27 cellular contexts compared by ENCODE assay signal in the genomic region with DNA sequence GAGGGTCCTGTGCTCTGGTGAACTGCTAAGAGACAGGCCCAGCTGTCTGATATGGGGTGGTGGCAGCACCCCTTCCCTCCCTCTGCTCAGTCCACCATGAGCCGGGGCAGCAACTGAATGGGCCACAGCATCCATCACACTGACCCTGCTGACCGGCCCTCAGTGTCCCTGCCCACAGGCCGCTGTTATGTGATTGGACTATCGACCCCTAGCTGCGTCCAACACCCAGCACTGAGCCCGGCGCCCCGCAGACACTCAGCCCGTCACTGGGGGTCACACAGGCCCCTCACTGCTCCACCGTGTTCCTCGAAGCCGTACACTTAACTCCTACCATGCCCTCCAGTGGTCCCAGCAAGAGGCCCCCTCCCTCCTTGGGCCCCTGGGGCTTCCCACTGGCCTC.
"Had no signal": no experiment of that assay in that cellular context is flagged by ENCODE, and none has a peak within 500 bp of the region (broad histone marks: within the 10 kb centered on the region; RNA-seq: fewer than 3 reads in every experiment).

No MANE protein-coding gene starts in this region.

- DNase-seq: activated CD4-positive, alpha-beta memory T cell treated with anti-CD3 and anti-CD28 coated beads, Interleukin-2, amount 10 ng/mL, durations not matched to agents 7 days and 5 days; activated CD4-positive, alpha-beta T cell treated with anti-CD3 and anti-CD28 coated beads for 1 hour; activated CD4-positive, CD25-positive, alpha-beta regulatory T cell; activated CD8-positive, alpha-beta memory T cell treated with anti-CD3 and anti-CD28 coated beads for 24 hours; activated CD8-positive, alpha-beta memory T cell treated with anti-CD3 and anti-CD28 coated beads, Interleukin-2, amount 10 ng/mL, durations not matched to agents 7 days and 5 days; activated CD8-positive, alpha-beta memory T cell treated with anti-CD3 and anti-CD28 coated beads, Interleukin-2, amount 50 U/mL, for 48 hours; activated effector memory CD4-positive, alpha-beta T cell treated with Interleukin-2 at 50 U/mL for 16 hours; activated naive CD4-positive, alpha-beta T cell treated with anti-CD3 and anti-CD28 coated beads, Interleukin-2, amount 10 ng/mL, durations not matched to agents 7 days and 5 days; activated naive CD8-positive, alpha-beta T cell treated with anti-CD3 and anti-CD28 coated beads, Interleukin-2, amount 50 U/mL, for 24 hours; activated T-cell treated with anti-CD3 and anti-CD28 coated beads, Interleukin-2, amount 50 U/mL, for 48 hours; anterior cingulate cortex; caudate nucleus; MM.1S; NCI-H1092; NCI-H1436 treated with DMSO at 0.1 percent for 48 hours; NCI-H1694 treated with DMSO at 0.1 percent for 48 hours; NCI-H2029; NCI-H510A; NCI-H748 treated with DMSO at 0.1 percent for 48 hours; OCI-M1; Right ventricle myocardium superior; T-helper 17 cell; T1000; WERI-Rb-1 had no signal

- H3K4me2 ChIP-seq: KMS-11 had no signal

- H3K9ac ChIP-seq: KMS-11 had no signal

- H3K27ac ChIP-seq: KMS-11, WERI-Rb-1 had no signal

- H3K27ac Mint-ChIP-seq: activated naive CD8-positive, alpha-beta T cell; activated naive CD8-positive, alpha-beta T cell treated with anti-CD3 and anti-CD28 coated beads, Interleukin-2, amount 50 U/mL, for 24 hours; brain; T-helper 17 cell had no signal

- H3K4me3 Mint-ChIP-seq: activated CD8-positive, alpha-beta memory T cell treated with anti-CD3 and anti-CD28 coated beads, Interleukin-2, amount 10 ng/mL, durations not matched to agents 7 days and 5 days; activated naive CD4-positive, alpha-beta T cell treated with anti-CD3 and anti-CD28 coated beads, Interleukin-2, amount 10 ng/mL, durations not matched to agents 7 days and 5 days; activated naive CD8-positive, alpha-beta T cell; activated naive CD8-positive, alpha-beta T cell treated with anti-CD3 and anti-CD28 coated beads, Interleukin-2, amount 50 U/mL, for 24 hours; brain; T-helper 17 cell had no signal

- H3K4me1 Mint-ChIP-seq: activated naive CD8-positive, alpha-beta T cell treated with anti-CD3 and anti-CD28 coated beads, Interleukin-2, amount 50 U/mL, for 24 hours had no signal

- H3K9me3 Mint-ChIP-seq: activated CD4-positive, alpha-beta memory T cell treated with anti-CD3 and anti-CD28 coated beads, Interleukin-2, amount 10 ng/mL, durations not matched to agents 7 days and 5 days; activated naive CD4-positive, alpha-beta T cell treated with anti-CD3 and anti-CD28 coated beads, Interleukin-2, amount 10 ng/mL, durations not matched to agents 7 days and 5 days; activated naive CD8-positive, alpha-beta T cell treated with anti-CD3 and anti-CD28 coated beads, Interleukin-2, amount 50 U/mL, for 24 hours had no signal

- H3K36me3 Mint-ChIP-seq: activated CD8-positive, alpha-beta memory T cell treated with anti-CD3 and anti-CD28 coated beads, Interleukin-2, amount 10 ng/mL, durations not matched to agents 7 days and 5 days; activated naive CD4-positive, alpha-beta T cell treated with anti-CD3 and anti-CD28 coated beads, Interleukin-2, amount 10 ng/mL, durations not matched to agents 7 days and 5 days; activated naive CD8-positive, alpha-beta T cell; brain had no signal
